24 cellular contexts compared by ENCODE assay signal in genomic region chr14:90715495-90715894, GRCh38.
"Had no signal": no experiment of that assay in that cellular context is flagged by ENCODE, and none has a peak within 500 bp of the region (broad histone marks: within the 10 kb centered on the region; RNA-seq: fewer than 3 reads in every experiment).

No MANE protein-coding gene starts in this region.

- H3K9me3 ChIP-seq: body of pancreas, lower lobe of right lung, testis had no signal

- ATAC-seq: activated CD8-positive, alpha-beta memory T cell treated with anti-CD3 and anti-CD28 coated beads, Interleukin-2, amount 10 ng/mL, durations not matched to agents 7 days and 5 days; activated CD8-positive, alpha-beta T cell treated with anti-CD3 and anti-CD28 coated beads for 36 hours; activated naive CD8-positive, alpha-beta T cell treated with anti-CD3 and anti-CD28 coated beads, Interleukin-2, amount 50 U/mL, for 24 hours; body of pancreas; left lobe of liver; lower lobe of right lung; naive thymus-derived CD4-positive, alpha-beta T cell; right cardiac atrium; stimulated activated effector memory CD8-positive, alpha-beta T cell treated with anti-CD3 and anti-CD28 coated beads, Interleukin-12 subunit alpha, Interleukin-12 subunit beta, amount 100 ng/mL, for 72 hours had no signal

- DNase-seq: activated CD4-positive, alpha-beta T cell treated with anti-CD3 and anti-CD28 coated beads, Interleukin-2, amount 10 ng/mL, durations not matched to agents 7 days and 5 days; activated CD4-positive, CD25-positive, alpha-beta regulatory T cell treated with anti-CD3 and anti-CD28 coated beads, Interleukin-2, amount 50 U/mL, for 72 hours; activated CD8-positive, alpha-beta memory T cell treated with anti-CD3 and anti-CD28 coated beads, Interleukin-2, amount 10 ng/mL, durations not matched to agents 7 days and 5 days; activated CD8-positive, alpha-beta T cell treated with anti-CD3 and anti-CD28 coated beads for 36 hours; activated gamma-delta T cell; activated naive CD4-positive, alpha-beta T cell treated with anti-CD3 and anti-CD28 coated beads, Interleukin-2, amount 50 U/mL, for 16 hours; activated naive CD8-positive, alpha-beta T cell treated with anti-CD3 and anti-CD28 coated beads, Interleukin-2, amount 50 U/mL, for 24 hours; activated T-cell treated with anti-CD3 and anti-CD28 coated beads for 4 hours; anterior cingulate cortex; body of pancreas; dermis blood vessel endothelial cell; effector CD8-positive, alpha-beta T cell; erythroblast; foreskin keratinocyte; immature natural killer cell; lower lobe of right lung; naive thymus-derived CD4-positive, alpha-beta T cell; right cardiac atrium; stimulated activated CD4-positive, alpha-beta T cell treated with anti-CD3 and anti-CD28 coated beads, Interleukin-1b, Interleukin-23, amount 100 ng/mL, for 48 hours; testis; WERI-Rb-1 had no signal

- H3K27me3 Mint-ChIP-seq: activated CD8-positive, alpha-beta T cell treated with anti-CD3 and anti-CD28 coated beads for 36 hours had no signal

- H3K4me1 Mint-ChIP-seq: activated CD4-positive, alpha-beta T cell treated with anti-CD3 and anti-CD28 coated beads, Interleukin-2, amount 10 ng/mL, durations not matched to agents 7 days and 5 days; activated CD8-positive, alpha-beta memory T cell treated with anti-CD3 and anti-CD28 coated beads, Interleukin-2, amount 10 ng/mL, durations not matched to agents 7 days and 5 days; immature natural killer cell; naive thymus-derived CD4-positive, alpha-beta T cell; stimulated activated effector memory CD8-positive, alpha-beta T cell treated with anti-CD3 and anti-CD28 coated beads, Interleukin-12 subunit alpha, Interleukin-12 subunit beta, amount 100 ng/mL, for 72 hours had no signal

- H3K27ac ChIP-seq: body of pancreas, foreskin keratinocyte, lower lobe of right lung, testis, WERI-Rb-1 had no signal

- H3K36me3 Mint-ChIP-seq: activated CD8-positive, alpha-beta memory T cell treated with anti-CD3 and anti-CD28 coated beads, Interleukin-2, amount 10 ng/mL, durations not matched to agents 7 days and 5 days; immature natural killer cell; naive thymus-derived CD4-positive, alpha-beta T cell; stimulated activated effector memory CD8-positive, alpha-beta T cell treated with anti-CD3 and anti-CD28 coated beads, Interleukin-12 subunit alpha, Interleukin-12 subunit beta, amount 100 ng/mL, for 72 hours had no signal

- H3K4me1 ChIP-seq: body of pancreas, foreskin keratinocyte, lower lobe of right lung, testis had no signal

- H3K27me3 ChIP-seq: body of pancreas, foreskin keratinocyte, testis had no signal

- H3K27ac Mint-ChIP-seq: activated CD4-positive, alpha-beta T cell treated with anti-CD3 and anti-CD28 coated beads, Interleukin-2, amount 10 ng/mL, durations not matched to agents 7 days and 5 days; activated CD8-positive, alpha-beta memory T cell treated with anti-CD3 and anti-CD28 coated beads, Interleukin-2, amount 10 ng/mL, durations not matched to agents 7 days and 5 days; activated CD8-positive, alpha-beta T cell treated with anti-CD3 and anti-CD28 coated beads for 36 hours; activated naive CD8-positive, alpha-beta T cell treated with anti-CD3 and anti-CD28 coated beads, Interleukin-2, amount 50 U/mL, for 24 hours; activated T-helper 1 cell treated with anti-CD3 and anti-CD28 coated beads, Interleukin-12 subunit alpha, Interleukin-12 subunit beta, Interleukin-2, Interleukin-4 antibody, amounts not matched to agents 30 ng/mL and 10 ng/mL and 1 ng/mL, durations not matched to agents 14 hours and 24 hours and 36 hours; naive thymus-derived CD4-positive, alpha-beta T cell; stimulated activated effector memory CD8-positive, alpha-beta T cell treated with anti-CD3 and anti-CD28 coated beads, Interleukin-12 subunit alpha, Interleukin-12 subunit beta, amount 100 ng/mL, for 72 hours had no signal

- H3K4me3 ChIP-seq: body of pancreas, lower lobe of right lung, testis had no signal

- H3K9me3 Mint-ChIP-seq: activated CD4-positive, alpha-beta T cell treated with anti-CD3 and anti-CD28 coated beads, Interleukin-2, amount 10 ng/mL, durations not matched to agents 7 days and 5 days; activated CD8-positive, alpha-beta T cell treated with anti-CD3 and anti-CD28 coated beads for 36 hours; activated naive CD8-positive, alpha-beta T cell treated with anti-CD3 and anti-CD28 coated beads, Interleukin-2, amount 50 U/mL, for 24 hours; activated T-helper 1 cell treated with anti-CD3 and anti-CD28 coated beads, Interleukin-12 subunit alpha, Interleukin-12 subunit beta, Interleukin-2, Interleukin-4 antibody, amounts not matched to agents 30 ng/mL and 10 ng/mL and 1 ng/mL, durations not matched to agents 14 hours and 24 hours and 36 hours; immature natural killer cell; naive thymus-derived CD4-positive, alpha-beta T cell; stimulated activated effector memory CD8-positive, alpha-beta T cell treated with anti-CD3 and anti-CD28 coated beads, Interleukin-12 subunit alpha, Interleukin-12 subunit beta, amount 100 ng/mL, for 72 hours had no signal

- H3K4me3 Mint-ChIP-seq: activated CD4-positive, alpha-beta T cell treated with anti-CD3 and anti-CD28 coated beads, Interleukin-2, amount 10 ng/mL, durations not matched to agents 7 days and 5 days; activated CD8-positive, alpha-beta memory T cell treated with anti-CD3 and anti-CD28 coated beads, Interleukin-2, amount 10 ng/mL, durations not matched to agents 7 days and 5 days; activated CD8-positive, alpha-beta T cell treated with anti-CD3 and anti-CD28 coated beads for 36 hours; activated naive CD8-positive, alpha-beta T cell treated with anti-CD3 and anti-CD28 coated beads, Interleukin-2, amount 50 U/mL, for 24 hours; activated T-helper 1 cell treated with anti-CD3 and anti-CD28 coated beads, Interleukin-12 subunit alpha, Interleukin-12 subunit beta, Interleukin-2, Interleukin-4 antibody, amounts not matched to agents 30 ng/mL and 10 ng/mL and 1 ng/mL, durations not matched to agents 14 hours and 24 hours and 36 hours; immature natural killer cell; naive thymus-derived CD4-positive, alpha-beta T cell; stimulated activated effector memory CD8-positive, alpha-beta T cell treated with anti-CD3 and anti-CD28 coated beads, Interleukin-12 subunit alpha, Interleukin-12 subunit beta, amount 100 ng/mL, for 72 hours had no signal
